In genomic region chr7:91565499-91566331, GRCh38 we compare ENCODE assay signal across 9 cellular contexts.
DNase-seq lines count a peak whose midpoint lies in the region; ATAC-seq and TF ChIP-seq lines count a peak whose summit lies in the region.
"Had no signal": no experiment of that assay in that cellular context is flagged by ENCODE, and none has a peak within 500 bp of the region (broad histone marks: within the 10 kb centered on the region; RNA-seq: fewer than 3 reads in every experiment).

No MANE protein-coding gene starts in this region.

- H3K27ac Mint-ChIP-seq in T-helper 2 cell treated with Interferon-gamma antibody and Interleukin-4, amounts not matched to agents 5 μg/mL and 100 μg/mL, for 36 hours = no peak overlapping the region

- H3K27ac ChIP-seq in cingulate gyrus (ENCODE audit: low read depth, low read length) (peak overlapping the region; percentile 11), osteoblast (ENCODE audit: low read depth, low read length) (no peak overlapping the region)

- H3K27me3 ChIP-seq in osteoblast (ENCODE audit: insufficient read depth, low read length) = no peaks in the 10 kb centered on the region

- H3K4me1 Mint-ChIP-seq in T-helper 2 cell treated with Interferon-gamma antibody and Interleukin-4, amounts not matched to agents 5 μg/mL and 100 μg/mL, for 36 hours (ENCODE audit: low read depth) = no peaks in the 10 kb centered on the region

- peak overlapping the region; percentile 8 for H3K4me2 ChIP-seq in osteoblast (ENCODE audit: insufficient read depth, low read length)

- no peaks in the 10 kb centered on the region for H3K79me2 ChIP-seq in osteoblast (ENCODE audit: insufficient read depth, low read length)

- no peaks in the 10 kb centered on the region for H3K9me3 Mint-ChIP-seq in T-helper 2 cell treated with Interferon-gamma antibody and Interleukin-4, amounts not matched to agents 5 μg/mL and 100 μg/mL, for 36 hours

- H3K9me3 ChIP-seq in osteoblast (ENCODE audit: low read depth, low read length) = no peaks in the 10 kb centered on the region

- H3K36me3 Mint-ChIP-seq in T-helper 2 cell treated with Interferon-gamma antibody and Interleukin-4, amounts not matched to agents 5 μg/mL and 100 μg/mL, for 36 hours (ENCODE audit: low read depth) = no peaks in the 10 kb centered on the region

- no peaks in the 10 kb centered on the region for H3K36me3 ChIP-seq in osteoblast (ENCODE audit: insufficient read depth, low read length)

- H4K20me1 ChIP-seq in osteoblast (ENCODE audit: insufficient read depth, low read length) = no peaks in the 10 kb centered on the region

- peak; percentile 86 for DNase-seq in DMS53 treated with DMSO at 0.1 percent for 48 hours (lab: John Stamatoyannopoulos, UW; ENCODE audit: unreplicated experiment)
- peak; percentile 25 to 73 for DNase-seq in NCI-H446 (lab: John Stamatoyannopoulos, UW)
- no peak for DNase-seq in osteoblast (ENCODE audit: insufficient read length, low spot score, missing footprints)
- no peak for DNase-seq in T-helper 2 cell treated with Interferon-gamma antibody and Interleukin-4, amounts not matched to agents 5 μg/mL and 100 μg/mL, for 36 hours (ENCODE audit: low spot score)
- no peak for DNase-seq in left ventricle myocardium superior
- DNase-seq: occipital lobe had no signal

- intact Hi-C loops in left ventricle myocardium superior (cut with micrococcal nuclease) = no loop called here

- H3K4me3 Mint-ChIP-seq in T-helper 2 cell treated with Interferon-gamma antibody and Interleukin-4, amounts not matched to agents 5 μg/mL and 100 μg/mL, for 36 hours = no peak overlapping the region

- no peak for TF ChIP-seq CTCF in osteoblast (IDR thresholded peaks at IDR 0.05; ENCODE audit: extremely low read depth, low read depth, low read length)

- ATAC-seq in HG03439 (IDR thresholded peaks at IDR 0.05; ENCODE audit: unreplicated experiment) = no peak
- no peak for ATAC-seq in GM18498 (IDR thresholded peaks at IDR 0.05; ENCODE audit: unreplicated experiment)
- ATAC-seq in left ventricle myocardium superior = no peak

- H3K4me3 ChIP-seq in osteoblast (ENCODE audit: insufficient read depth, low read length) = no peak overlapping the region

- peak overlapping the region; percentile 60 for H2AFZ ChIP-seq in osteoblast (ENCODE audit: low read length)

- H3K27me3 Mint-ChIP-seq in T-helper 2 cell treated with Interferon-gamma antibody and Interleukin-4, amounts not matched to agents 5 μg/mL and 100 μg/mL, for 36 hours (ENCODE audit: low read depth) = no peaks in the 10 kb centered on the region

- no peaks in the 10 kb centered on the region for H3K4me1 ChIP-seq in osteoblast (ENCODE audit: insufficient read depth, low read length)

Comparison
In these comparisons a context has a peak if more than half of its experiments do, and no peak if none do; other contexts are left out.
1. DNase-seq: peak in DMS53 treated with DMSO at 0.1 percent for 48 hours (single experiment) and NCI-H446 (2 of 2); none in osteoblast (single experiment), T-helper 2 cell treated with Interferon-gamma antibody and Interleukin-4, amounts not matched to agents 5 μg/mL and 100 μg/mL, for 36 hours (single experiment) and left ventricle myocardium superior (single experiment).